Comparison of ENCODE assay signal across 8 cellular contexts in genomic region chr10:134743-135600, GRCh38. TPM values are rescaled to one million over a fixed set of nuclear protein-coding genes. Genes with fewer than 3 reads are reported as not detected.
A peak's percentile ranks its signal among the peaks of the same experiment; 100 is the strongest.
DNase-seq lines count a peak whose midpoint lies in the region; ATAC-seq and TF ChIP-seq lines count a peak whose summit lies in the region.

Gene ZMYND11 (plus strand): TSS chr10:135455. CDS start chr10:180013, 44,558 bp downstream.

- DNase-seq in ACHN (peak; percentile 58), RKO (ENCODE audit: low spot score) (peak; percentile 51), germinal center (ENCODE audit: low spot score) (peak; percentile 42), omental fat pad (ENCODE audit: low spot score) (no peak), testis (peak; percentile 63)
- DNase-seq in activated naive CD4-positive, alpha-beta T cell treated with anti-CD3 and anti-CD28 coated beads for 36 hours = peak; percentile 52

- peaks cover 27% of the 10 kb centered on the region for H3K4me1 ChIP-seq in testis

- H3K36me3 ChIP-seq in testis (ENCODE audit: low read depth, missing control alignments) = no peaks in the 10 kb centered on the region

- H3K4me1 Mint-ChIP-seq in activated naive CD4-positive, alpha-beta T cell treated with anti-CD3 and anti-CD28 coated beads for 36 hours (ENCODE audit: low read depth) = peaks cover 30% of the 10 kb centered on the region

- 0 to 1% methylated on average over 10 to 113 of the region's 131 CpGs for WGBS in testis, 2 donors

- intact Hi-C loops in activated naive CD4-positive, alpha-beta T cell treated with anti-CD3 and anti-CD28 coated beads for 36 hours (cut with micrococcal nuclease) = loop anchor here (5.0 kb wide), 2 partner anchors 852 to 922 kb away; partner anchors contain the start of genes GTPBP4 and WDR37
- intact Hi-C loops in testis (cut with DNase I; ENCODE audit: low total_unique reads) = no loop called here

- H3K27me3 Mint-ChIP-seq in activated naive CD4-positive, alpha-beta T cell treated with anti-CD3 and anti-CD28 coated beads for 36 hours (ENCODE audit: low read depth) = no peaks in the 10 kb centered on the region

- in situ Hi-C loops in ACHN (cut with HindIII; ENCODE audit: low pct_ligation_motif_present, low pct_unique_long_range_greater_than_20kb, low sequenced_read_pairs) = no loop called here

- H3K9me3 Mint-ChIP-seq in activated naive CD4-positive, alpha-beta T cell treated with anti-CD3 and anti-CD28 coated beads for 36 hours = no peaks in the 10 kb centered on the region

- peak within 1 kb of the TSS; percentile 79 for H3K4me3 Mint-ChIP-seq in activated naive CD4-positive, alpha-beta T cell treated with anti-CD3 and anti-CD28 coated beads for 36 hours

- CTCF ChIA-PET in activated naive CD4-positive, alpha-beta T cell treated with anti-CD3 and anti-CD28 coated beads for 36 hours (lab: Charles Lee) = no interaction called here

- peak within 1 kb of the TSS; percentile 89 for H3K27ac Mint-ChIP-seq in activated naive CD4-positive, alpha-beta T cell treated with anti-CD3 and anti-CD28 coated beads for 36 hours

- no peaks in the 10 kb centered on the region for H3K36me3 Mint-ChIP-seq in activated naive CD4-positive, alpha-beta T cell treated with anti-CD3 and anti-CD28 coated beads for 36 hours (ENCODE audit: low read depth)

- peak within 1 kb of the TSS; percentile 86 for H3K4me3 ChIP-seq in testis

- no peak for TF ChIP-seq POLR2A in testis (IDR thresholded peaks at IDR 0.05)

- ATAC-seq in GM18519 (IDR thresholded peaks at IDR 0.05; ENCODE audit: low FRiP score, unreplicated experiment) = peak; percentile 27
- ATAC-seq in HG03045 (IDR thresholded peaks at IDR 0.05; ENCODE audit: unreplicated experiment) = peak; percentile 59
- peak; percentile 62 for ATAC-seq in omental fat pad (ENCODE audit: low FRiP score)

- peak within 1 kb of the TSS; percentile 99 to 100 for H3K27ac ChIP-seq in testis

- H3K27me3 ChIP-seq in testis = no peaks in the 10 kb centered on the region

- TF ChIP-seq CTCF in omental fat pad (IDR thresholded peaks at IDR 0.05) (no peak), testis (IDR thresholded peaks at IDR 0.05) (peak in 1 of 3 experiments; percentile 9)

- H3K9me3 ChIP-seq in testis = no peaks in the 10 kb centered on the region

RNA-seq across cellular contexts. Expression of gene ZMYND11, which starts in this region (rescaled TPM):
- 10 to 100 TPM; 10.1 to 11.0 TPM for total RNA-seq in activated naive CD4-positive, alpha-beta T cell treated with anti-CD3 and anti-CD28 coated beads for 36 hours
- total RNA-seq in omental fat pad (10 to 100 TPM; 59.5 to 69.8 (median 66.3) TPM), testis (10 to 100 TPM; 61.0 to 66.2 TPM)
- 55.8 TPM for polyA plus RNA-seq in testis (ENCODE audit: insufficient read depth, low read depth, low replicate concordance)

Comparison
In these comparisons a context has a peak if more than half of its experiments do, and no peak if none do; other contexts are left out.
1. RNA of gene ZMYND11 (total RNA-seq): 59.5 to 69.8 TPM in omental fat pad and 61.0 to 66.2 TPM in testis; 10.1 to 11.0 TPM in activated naive CD4-positive, alpha-beta T cell treated with anti-CD3 and anti-CD28 coated beads for 36 hours; every median in the first group is over 4 times any median in the second.
2. Peak in every context shown above with its lines, with median percentiles within 50 percentile points of each other: ATAC-seq.